Comparison of ENCODE assay signal across 15 cellular contexts in the genomic region with DNA sequence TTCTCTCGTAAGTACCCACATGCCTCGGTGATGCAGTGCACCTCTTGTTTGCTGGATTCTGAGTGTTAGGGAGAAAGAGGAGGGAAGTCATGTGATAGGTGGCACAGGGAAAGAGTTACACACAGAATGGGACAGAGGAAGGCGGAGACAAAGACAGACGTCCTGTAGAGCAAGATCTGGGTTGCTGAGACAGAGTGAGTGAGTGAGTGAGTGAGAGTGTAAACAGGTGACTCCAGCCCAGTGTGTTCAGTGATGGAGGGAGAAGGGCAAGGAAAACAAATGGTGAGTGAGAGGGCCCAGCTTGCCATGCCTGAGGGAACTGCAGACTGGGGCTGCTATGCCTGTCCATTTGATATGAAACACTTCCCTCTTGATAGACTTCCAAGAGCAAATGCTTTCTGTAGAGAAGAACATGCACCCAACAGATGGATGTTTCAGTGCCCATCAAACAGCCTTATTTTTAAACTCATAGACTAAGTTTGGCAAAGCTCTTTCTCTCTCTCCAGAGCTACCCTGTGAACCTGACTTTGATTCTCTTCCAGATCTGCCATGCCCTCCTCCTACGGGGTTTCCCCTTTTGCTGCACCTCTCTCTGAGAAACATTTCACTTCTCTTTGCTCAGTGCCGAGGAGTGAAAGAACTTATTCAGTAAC.
A peak's percentile ranks its signal among the peaks of the same experiment; 100 is the strongest.
DNase-seq lines count a peak whose midpoint lies in the region; ATAC-seq lines count a peak whose summit lies in the region.
"Had no signal": no experiment of that assay in that cellular context is flagged by ENCODE, and none has a peak within 500 bp of the region (broad histone marks: within the 10 kb centered on the region; RNA-seq: fewer than 3 reads in every experiment).

No MANE protein-coding gene starts in this region.

- H3K18ac ChIP-seq in mesendoderm (ENCODE audit: low read length), result no peak overlapping the region

- H3K9ac ChIP-seq in BLaER1, result no peak overlapping the region
- H3K9ac ChIP-seq in mesendoderm (ENCODE audit: low read length), result no peak overlapping the region

- no peak overlapping the region for H2BK5ac ChIP-seq in mesendoderm (ENCODE audit: low read length)

- no peak overlapping the region for H2AK5ac ChIP-seq in mesendoderm (ENCODE audit: low read length)

- H3K4ac ChIP-seq in mesendoderm (ENCODE audit: low read depth, low read length), result no peak overlapping the region

- DNase-seq in cerebellar cortex (ENCODE audit: low spot score) (peak; percentile 69), mesendoderm (peak; percentile 2)
- DNase-seq in activated CD4-positive, alpha-beta T cell treated with anti-CD3 and anti-CD28 coated beads for 48 hours, result no peak
- DNase-seq: Caco-2, DMS153, Karpas-422, MM.1S, NCI-H1092 treated with DMSO at 0.1 percent for 48 hours, NCI-H226, NCI-H524 treated with DMSO at 0.1 percent for 48 hours, SHP77 had no signal

- H3K4me1 ChIP-seq in BLaER1, result peaks cover 9% of the 10 kb centered on the region
- H3K4me1 ChIP-seq in mesendoderm (ENCODE audit: control insufficient read depth, low read depth, low read length), result peaks cover 7% of the 10 kb centered on the region
- H3K4me1 ChIP-seq: Caco-2 had no signal

- no peak overlapping the region for H3K23ac ChIP-seq in mesendoderm (ENCODE audit: low read length)

- no peak overlapping the region for H2BK15ac ChIP-seq in mesendoderm (replicated peaks; ENCODE audit: low read depth)

- H3K4me3 ChIP-seq in BLaER1 (no peak overlapping the region), mesendoderm (ENCODE audit: low read length) (no peak overlapping the region)

- H3K27ac ChIP-seq in BLaER1 (no peak overlapping the region), mesendoderm (ENCODE audit: low read depth, low read length) (no peak overlapping the region)

- H3K4me2 ChIP-seq in BLaER1 (0 out of 2 replicates have a peak overlapping the region, but pooled peaks have one; percentile 14), mesendoderm (ENCODE audit: low read length) (no peak overlapping the region)

- H4K5ac ChIP-seq in mesendoderm (ENCODE audit: low read length), result no peak overlapping the region

- WGBS in mesendoderm (ENCODE audit: extremely low coverage, insufficient coverage, low lambda C conversion rate), result no CpG with 5 or more reads among the region's 6 CpGs

- H4K8ac ChIP-seq in mesendoderm (ENCODE audit: low read depth, low read length), result no peak overlapping the region

- H3K36me3 ChIP-seq in BLaER1, result no peaks in the 10 kb centered on the region
- H3K36me3 ChIP-seq in mesendoderm (ENCODE audit: control insufficient read depth, insufficient read depth, low read length), result no peaks in the 10 kb centered on the region

- no peaks in the 10 kb centered on the region for H3K79me1 ChIP-seq in mesendoderm (ENCODE audit: low read length)

- H2BK120ac ChIP-seq in mesendoderm (ENCODE audit: low read depth, low read length), result no peak overlapping the region

- H3K56ac ChIP-seq in mesendoderm (ENCODE audit: low read length), result no peak overlapping the region

- no peaks in the 10 kb centered on the region for H3K9me3 ChIP-seq in BLaER1
- H3K9me3 ChIP-seq: Caco-2 had no signal

- H3K27me3 ChIP-seq in BLaER1 (no peaks in the 10 kb centered on the region), mesendoderm (ENCODE audit: insufficient read depth, low read length, poor library complexity) (no peaks in the 10 kb centered on the region)

- no peaks in the 10 kb centered on the region for H3K79me2 ChIP-seq in mesendoderm (ENCODE audit: control insufficient read depth, insufficient read depth, low read length)

- ATAC-seq in GM18868 (IDR thresholded peaks at IDR 0.05; ENCODE audit: unreplicated experiment) (peak; percentile 65), GM18907 (IDR thresholded peaks at IDR 0.05; ENCODE audit: unreplicated experiment) (no peak), HG03095 (IDR thresholded peaks at IDR 0.05; ENCODE audit: unreplicated experiment) (no peak)

- no peaks in the 10 kb centered on the region for H4K20me1 ChIP-seq in BLaER1
